Comparison of ENCODE assay signal across 22 cellular contexts in genomic region chr12:81573228-81573627, GRCh38.
DNase-seq lines count a peak whose midpoint lies in the region; ATAC-seq and TF ChIP-seq lines count a peak whose summit lies in the region.
"Had no signal": no experiment of that assay in that cellular context is flagged by ENCODE, and none has a peak within 500 bp of the region (broad histone marks: within the 10 kb centered on the region; RNA-seq: fewer than 3 reads in every experiment).

No MANE protein-coding gene starts in this region.

- H3K79me2 ChIP-seq in MM.1S (ENCODE audit: low read length): no peaks in the 10 kb centered on the region

- H3K36me3 ChIP-seq in MM.1S (replicated peaks; ENCODE audit: insufficient read depth, low read length) (no peaks in the 10 kb centered on the region), vagina (no peaks in the 10 kb centered on the region), suprapubic skin (no peaks in the 10 kb centered on the region)

- H3K9me3 ChIP-seq in MM.1S (replicated peaks; ENCODE audit: insufficient read depth, low read length) (no peaks in the 10 kb centered on the region), vagina (no peaks in the 10 kb centered on the region), suprapubic skin (no peaks in the 10 kb centered on the region)

- intact Hi-C loops in vagina (cut with DNase I): no loop called here

- H3K27me3 Mint-ChIP-seq in glutamatergic neuron (ENCODE audit: unreplicated experiment): no peaks in the 10 kb centered on the region
- H3K27me3 Mint-ChIP-seq: activated naive CD8-positive, alpha-beta T cell treated with anti-CD3 and anti-CD28 coated beads, Interleukin-2, amount 10 ng/mL, durations not matched to agents 7 days and 5 days; stimulated activated naive CD8-positive, alpha-beta T cell treated with anti-CD3 and anti-CD28 coated beads, Interleukin-15, Interleukin-2, amounts not matched to agents 100 ng/mL and 50 ng/mL, for 24 hours had no signal

- H3K9ac ChIP-seq in MM.1S (ENCODE audit: low read length): no peak overlapping the region

- TF ChIP-seq POLR2A in vagina (IDR thresholded peaks at IDR 0.05) (no peak), suprapubic skin (IDR thresholded peaks at IDR 0.05) (no peak)

- TF ChIP-seq CTCF in astrocyte of the spinal cord (IDR thresholded peaks at IDR 0.05; ENCODE audit: low read depth, low read length) (no peak), glutamatergic neuron (IDR thresholded peaks at IDR 0.05; ENCODE audit: partially characterized antibody, unreplicated experiment) (no peak), MM.1S (IDR thresholded peaks at IDR 0.05; ENCODE audit: low read length) (no peak), vagina (IDR thresholded peaks at IDR 0.05) (no peak), suprapubic skin (IDR thresholded peaks at IDR 0.05) (no peak)

- no peaks in the 10 kb centered on the region for H3K4me1 ChIP-seq in MM.1S (ENCODE audit: low read length)
- H3K4me1 ChIP-seq in vagina: no peaks in the 10 kb centered on the region
- H3K4me1 ChIP-seq in suprapubic skin: no peaks in the 10 kb centered on the region

- in situ Hi-C loops in astrocyte of the spinal cord (cut with HindIII; ENCODE audit: low sequenced_read_pairs): no loop called here

- H3K4me1 Mint-ChIP-seq in glutamatergic neuron (ENCODE audit: low read depth, unreplicated experiment): peaks cover 27% of the 10 kb centered on the region
- H3K4me1 Mint-ChIP-seq: activated naive CD8-positive, alpha-beta T cell treated with anti-CD3 and anti-CD28 coated beads, Interleukin-2, amount 10 ng/mL, durations not matched to agents 7 days and 5 days; mesothelial cell of epicardium; nephron had no signal

- H3K36me3 Mint-ChIP-seq in glutamatergic neuron (ENCODE audit: unreplicated experiment): no peaks in the 10 kb centered on the region
- H3K36me3 Mint-ChIP-seq: activated naive CD8-positive, alpha-beta T cell treated with anti-CD3 and anti-CD28 coated beads, Interleukin-2, amount 10 ng/mL, durations not matched to agents 7 days and 5 days; mesothelial cell of epicardium had no signal

- H3K4me3 ChIP-seq in astrocyte of the spinal cord (ENCODE audit: low read depth, low read length): no peak overlapping the region
- H3K4me3 ChIP-seq in MM.1S (ENCODE audit: low read length): no peak overlapping the region
- H3K4me3 ChIP-seq in vagina: no peak overlapping the region
- no peak overlapping the region for H3K4me3 ChIP-seq in suprapubic skin

- H3F3A ChIP-seq in MM.1S (ENCODE audit: insufficient read depth, low read length): no peaks in the 10 kb centered on the region

- no peak overlapping the region for H3K4me2 ChIP-seq in MM.1S (ENCODE audit: low read depth, low read length)

- 57% methylated on average over 3 of the region's 3 CpGs for WGBS in suprapubic skin

- no peaks in the 10 kb centered on the region for H3K9me2 ChIP-seq in MM.1S (replicated peaks; ENCODE audit: insufficient read depth, low read length)

- ATAC-seq in HG03571 (IDR thresholded peaks at IDR 0.05; ENCODE audit: unreplicated experiment): no peak
- ATAC-seq: left lobe of liver had no signal

- no peak overlapping the region for H2AFZ ChIP-seq in MM.1S (ENCODE audit: low read length)

- H3K9me3 Mint-ChIP-seq in glutamatergic neuron (ENCODE audit: unreplicated experiment): no peaks in the 10 kb centered on the region
- H3K9me3 Mint-ChIP-seq: activated naive CD8-positive, alpha-beta T cell treated with anti-CD3 and anti-CD28 coated beads, Interleukin-2, amount 10 ng/mL, durations not matched to agents 7 days and 5 days; activated T-helper 2 cell treated with anti-CD3 and anti-CD28 coated beads, Interferon-gamma antibody, Interleukin-2, Interleukin-4, amounts not matched to agents 10 μg/mL and 5 μg/mL and 100 μg/mL, durations not matched to agents 14 hours and 24 hours and 36 hours; mesothelial cell of epicardium; nephron; stimulated activated naive CD8-positive, alpha-beta T cell treated with anti-CD3 and anti-CD28 coated beads, Interleukin-15, Interleukin-2, amounts not matched to agents 100 ng/mL and 50 ng/mL, for 24 hours had no signal

- H4K20me1 ChIP-seq in MM.1S (ENCODE audit: insufficient read depth, low read length): no peaks in the 10 kb centered on the region

- no peak for TF ChIP-seq EP300 in suprapubic skin (IDR thresholded peaks at IDR 0.05)

- no peak overlapping the region for H3K4me3 Mint-ChIP-seq in glutamatergic neuron (ENCODE audit: unreplicated experiment)
- H3K4me3 Mint-ChIP-seq: activated naive CD8-positive, alpha-beta T cell treated with anti-CD3 and anti-CD28 coated beads, Interleukin-2, amount 10 ng/mL, durations not matched to agents 7 days and 5 days; mesothelial cell of epicardium; nephron; stimulated activated naive CD8-positive, alpha-beta T cell treated with anti-CD3 and anti-CD28 coated beads, Interleukin-15, Interleukin-2, amounts not matched to agents 100 ng/mL and 50 ng/mL, for 24 hours had no signal

- H3K27me3 ChIP-seq in MM.1S (replicated peaks; ENCODE audit: insufficient read depth, low read length) (no peaks in the 10 kb centered on the region), vagina (no peaks in the 10 kb centered on the region), suprapubic skin (no peaks in the 10 kb centered on the region)

- DNase-seq in NCI-H2227 (lab: John Stamatoyannopoulos, UW; ENCODE audit: unreplicated experiment): peak; percentile 9
- DNase-seq in NCI-H2227 treated with DMSO at 0.1 percent for 48 hours (lab: John Stamatoyannopoulos, UW): no peak
- peak; percentile 45 for DNase-seq in astrocyte of the spinal cord (ENCODE audit: low read depth, low spot score)
- no peak for DNase-seq in glutamatergic neuron
- no peak for DNase-seq in MM.1S
- DNase-seq in vagina (ENCODE audit: extremely low spot score in 2 of 2): no peak
- no peak for DNase-seq in suprapubic skin (ENCODE audit: low spot score in 2 of 2)
- DNase-seq: activated CD4-positive, alpha-beta T cell treated with anti-CD3 and anti-CD28 coated beads, Interleukin-2, amount 50 U/mL, for 1 hour; activated naive CD8-positive, alpha-beta T cell treated with anti-CD3 and anti-CD28 coated beads, Interleukin-2, amount 10 ng/mL, durations not matched to agents 7 days and 5 days; C1 segment of cervical spinal cord; NCI-H1417 treated with DMSO at 0.1 percent for 48 hours; NCI-H748 treated with DMSO at 0.1 percent for 48 hours; SHP77; T-helper 1 cell; trophoblast cell had no signal

- peak overlapping the region; percentile 63 for H3K27ac Mint-ChIP-seq in glutamatergic neuron (ENCODE audit: unreplicated experiment)
- H3K27ac Mint-ChIP-seq: activated naive CD8-positive, alpha-beta T cell treated with anti-CD3 and anti-CD28 coated beads, Interleukin-2, amount 10 ng/mL, durations not matched to agents 7 days and 5 days; activated T-helper 2 cell treated with anti-CD3 and anti-CD28 coated beads, Interferon-gamma antibody, Interleukin-2, Interleukin-4, amounts not matched to agents 10 μg/mL and 5 μg/mL and 100 μg/mL, durations not matched to agents 14 hours and 24 hours and 36 hours; mesothelial cell of epicardium; nephron; stimulated activated naive CD8-positive, alpha-beta T cell treated with anti-CD3 and anti-CD28 coated beads, Interleukin-15, Interleukin-2, amounts not matched to agents 100 ng/mL and 50 ng/mL, for 24 hours had no signal

- H3K27ac ChIP-seq in MM.1S (ENCODE audit: low read length) (no peak overlapping the region), vagina (no peak overlapping the region), suprapubic skin (no peak overlapping the region)
- H3K27ac ChIP-seq: HL-60 had no signal

Comparison
In these comparisons a context has a peak if more than half of its experiments do, and no peak if none do; other contexts are left out.
1. DNase-seq: peak in NCI-H2227 (single experiment) and astrocyte of the spinal cord (single experiment); none in NCI-H2227 treated with DMSO at 0.1 percent for 48 hours (single experiment), glutamatergic neuron (single experiment), MM.1S (single experiment), vagina (0 of 2) and suprapubic skin (0 of 2).